In the genomic region with DNA sequence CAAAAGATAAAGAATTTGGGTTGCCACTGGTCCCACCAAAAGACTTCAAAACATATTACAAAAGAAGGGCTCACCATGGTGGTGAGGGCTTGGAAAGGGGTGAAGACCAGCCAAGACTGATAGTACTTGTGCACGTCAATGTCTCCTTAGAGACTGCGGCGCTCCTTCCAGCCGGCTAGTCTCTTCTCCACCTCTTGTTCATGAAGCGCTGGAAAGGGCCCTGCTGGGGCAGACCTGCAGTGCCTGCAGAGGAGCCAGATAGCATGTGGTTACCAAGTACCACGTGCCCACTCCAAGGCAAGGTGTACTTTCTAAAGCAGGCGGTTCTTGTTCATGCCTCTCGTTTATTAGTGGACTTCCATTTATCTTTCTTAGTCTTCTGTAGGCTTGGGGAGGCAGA, we compare ENCODE assay signal across 34 cellular contexts.
"Had no signal": no experiment of that assay in that cellular context is flagged by ENCODE, and none has a peak within 500 bp of the region (broad histone marks: within the 10 kb centered on the region; RNA-seq: fewer than 3 reads in every experiment).

No MANE protein-coding gene starts in this region.

- H3K4me3 ChIP-seq: adrenal gland, body of pancreas, breast epithelium had no signal

- H3K4me1 ChIP-seq: body of pancreas, breast epithelium had no signal

- H3K36me3 ChIP-seq: adrenal gland, brain microvascular endothelial cell, breast epithelium had no signal

- H3K27me3 ChIP-seq: adrenal gland, body of pancreas, brain microvascular endothelial cell, breast epithelium had no signal

- H3K27ac ChIP-seq: adrenal gland, body of pancreas, brain microvascular endothelial cell, VCaP had no signal

- FAIRE-seq: astrocyte, TTC549 had no signal

- H3K9me3 ChIP-seq: adrenal gland, body of pancreas, breast epithelium had no signal

- ATAC-seq: activated CD8-positive, alpha-beta T cell treated with anti-CD3 and anti-CD28 coated beads for 36 hours; activated naive CD4-positive, alpha-beta T cell treated with anti-CD3 and anti-CD28 coated beads, Interleukin-2, amount 50 U/mL, for 72 hours; activated T-cell treated with anti-CD3 and anti-CD28 coated beads, Interleukin-2, amount 50 U/mL, for 4 hours; activated T-cell treated with anti-CD3 and anti-CD28 coated beads, Interleukin-2, amount 50 U/mL, for 72 hours; activated T-helper 17 cell treated with anti-CD3 and anti-CD28 coated beads, Interleukin-2, amount 50 U/mL, for 72 hours; body of pancreas had no signal

- DNase-seq: activated B cell treated with CpG ODN at 0.5 μM for 24 hours; activated CD4-positive, alpha-beta memory T cell treated with anti-CD3 and anti-CD28 coated beads for 36 hours; activated CD4-positive, alpha-beta T cell treated with anti-CD3 and anti-CD28 coated beads for 4 hours; activated CD4-positive, alpha-beta T cell treated with anti-CD3 and anti-CD28 coated beads, Interleukin-2, amount 10 ng/mL, durations not matched to agents 24 days and 14 days; activated CD4-positive, alpha-beta T cell treated with anti-CD3 and anti-CD28 coated beads, Interleukin-2, amount 50 U/mL, for 1 hour; activated CD4-positive, alpha-beta T cell treated with anti-CD3 and anti-CD28 coated beads, Interleukin-2, amount 50 U/mL, for 4 hours; activated CD4-positive, CD25-positive, alpha-beta regulatory T cell treated with anti-CD3 and anti-CD28 coated beads, Interleukin-2, amount 50 U/mL, for 72 hours; activated CD8-positive, alpha-beta memory T cell treated with anti-CD3 and anti-CD28 coated beads, Interleukin-2, amount 50 U/mL, for 4 hours; activated CD8-positive, alpha-beta T cell treated with anti-CD3 and anti-CD28 coated beads for 36 hours; activated effector memory CD4-positive, alpha-beta T cell treated with anti-CD3 and anti-CD28 coated beads, Interleukin-2, amount 50 U/mL, for 16 hours; activated gamma-delta T cell treated with Interleukin-2 at 50 U/mL for 16 hours; activated naive CD4-positive, alpha-beta T cell; activated naive CD4-positive, alpha-beta T cell treated with anti-CD3 and anti-CD28 coated beads for 36 hours; activated naive CD4-positive, alpha-beta T cell treated with anti-CD3 and anti-CD28 coated beads, Interleukin-2, amount 50 U/mL, for 16 hours; activated naive CD8-positive, alpha-beta T cell treated with anti-CD3 and anti-CD28 coated beads for 36 hours; activated T-cell treated with anti-CD3 and anti-CD28 coated beads for 4 hours; activated T-cell treated with anti-CD3 and anti-CD28 coated beads, Interleukin-2, amount 50 U/mL, for 1 hour; activated T-cell treated with anti-CD3 and anti-CD28 coated beads, Interleukin-2, amount 50 U/mL, for 4 hours; activated T-cell treated with anti-CD3 and anti-CD28 coated beads, Interleukin-2, amount 50 U/mL, for 72 hours; adrenal gland; amniotic stem cell; aorta; body of pancreas; brain microvascular endothelial cell; central memory CD4-positive, alpha-beta T cell; T-helper 1 cell; T-helper 2 cell; T-helper 9 cell had no signal
